Comparison of ENCODE assay signal across 9 cellular contexts in genomic region chr11:27506200-27507182, GRCh38. TPM values are rescaled to one million over a fixed set of nuclear protein-coding genes. Genes with fewer than 3 reads are reported as not detected.
DNase-seq lines count a peak whose midpoint lies in the region; ATAC-seq, FAIRE-seq and TF ChIP-seq lines count a peak whose summit lies in the region.
"Had no signal": no experiment of that assay in that cellular context is flagged by ENCODE, and none has a peak within 500 bp of the region (broad histone marks: within the 10 kb centered on the region; RNA-seq: fewer than 3 reads in every experiment).

TSS of gene LIN7C (minus strand) at chr11:27506769. CDS start at chr11:27506752, 17 bp downstream.

- H3K27ac Mint-ChIP-seq in central memory CD8-positive, alpha-beta T cell (ENCODE audit: low read depth), result peak within 1 kb of the TSS; percentile 93

- H3K4me1 ChIP-seq in kidney (ENCODE audit: control insufficient read depth in 1 of 2, insufficient read depth in 1 of 2, low read depth in 1 of 2, low read length in 2 of 2), result peaks cover 0 to 9% of the 10 kb centered on the region in 2 donors

- H3K9ac ChIP-seq in kidney (ENCODE audit: low read length in 2 of 2), result peak within 1 kb of the TSS; percentile 91 to 100

- H3K36me3 ChIP-seq in kidney (ENCODE audit: control insufficient read depth in 1 of 2, insufficient read depth in 2 of 2, low read length in 2 of 2), result peaks cover 0 to 7% of the 10 kb centered on the region in 2 donors

- in situ Hi-C loops in GM18951 (cut with MboI; ENCODE audit: low sequenced_read_pairs, unreplicated experiment), result no loop called here

- DNase-seq in AG09319 (ENCODE audit: extremely low read depth, low read depth) (peak; percentile 88), NCI-H345 (lab: John Stamatoyannopoulos, UW) (peak; percentile 95), kidney (peak; percentile 98)
- DNase-seq in activated CD4-positive, CD25-positive, alpha-beta regulatory T cell treated with anti-CD3 and anti-CD28 coated beads, Interleukin-2, amount 50 U/mL, for 16 hours (ENCODE audit: low read depth, low spot score), result peak; percentile 95
- peak; percentile 76 to 87 for DNase-seq in central memory CD8-positive, alpha-beta T cell (ENCODE audit: low spot score in 2 of 2)
- DNase-seq in stimulated activated CD4-positive, alpha-beta T cell treated with anti-CD3 and anti-CD28 coated beads, Interleukin-15, amount 100 ng/mL, for 24 hours, result peak; percentile 95

- peak within 1 kb of the TSS; percentile 92 to 100 for H3K4me3 ChIP-seq in kidney (ENCODE audit: low read length in 2 of 2)

- peaks cover 5% of the 10 kb centered on the region for H3K9me3 Mint-ChIP-seq in central memory CD8-positive, alpha-beta T cell

- peaks cover 31% of the 10 kb centered on the region for H3K36me3 Mint-ChIP-seq in central memory CD8-positive, alpha-beta T cell (ENCODE audit: insufficient read depth)

- H3K27me3 Mint-ChIP-seq in central memory CD8-positive, alpha-beta T cell, result no peaks in the 10 kb centered on the region

- peak within 1 kb of the TSS; percentile 92 to 93 for H3K27ac ChIP-seq in kidney (ENCODE audit: low read depth in 2 of 2, low read length in 2 of 2)

- H3K4me3 Mint-ChIP-seq in central memory CD8-positive, alpha-beta T cell, result peak within 1 kb of the TSS; percentile 89

- TF ChIP-seq CTCF in AG09319 (IDR thresholded peaks at IDR 0.05; ENCODE audit: low read depth, low read length), result no peak
- peak; percentile 8 for TF ChIP-seq CTCF in kidney (IDR thresholded peaks at IDR 0.05; ENCODE audit: borderline replicate concordance, extremely low read depth, insufficient read depth)

- TF ChIP-seq POLR2A in GM18951 (IDR thresholded peaks at IDR 0.05; ENCODE audit: extremely low read depth, insufficient read depth, insufficient read length), result peak; percentile 95

- peaks cover 40% of the 10 kb centered on the region for H3K4me1 Mint-ChIP-seq in central memory CD8-positive, alpha-beta T cell

- ATAC-seq in HG03196 (IDR thresholded peaks at IDR 0.05; ENCODE audit: unreplicated experiment), result peak; percentile 99
- peak; percentile 94 for ATAC-seq in central memory CD8-positive, alpha-beta T cell (replicated peaks; ENCODE audit: extremely low read depth, poor library complexity, severe bottlenecking)

- no peaks in the 10 kb centered on the region for H3K9me3 ChIP-seq in kidney (ENCODE audit: control insufficient read depth in 1 of 2, low read length in 2 of 2)

- no peak for FAIRE-seq in kidney (lab: Jason Lieb, UNC)
- FAIRE-seq: colon had no signal

- intact Hi-C loops in kidney (cut with DNase I), result no loop called here

RNA-seq across cellular contexts. Expression of gene LIN7C, which starts in this region (rescaled TPM):
- 37.8 TPM for total RNA-seq in kidney
- 9.1 TPM for polyA plus RNA-seq in kidney (ENCODE audit: insufficient read depth, low read depth, low replicate concordance)

Comparison
In these comparisons a context has a peak if more than half of its experiments do, and no peak if none do; other contexts are left out.
1. Peak in every context shown above with its lines: DNase-seq, ATAC-seq, H3K4me3 ChIP-seq and H3K27ac ChIP-seq.